Comparison of ENCODE assay signal across 10 cellular contexts in genomic region chr10:11176746-11177145, GRCh38.
A peak's percentile ranks its signal among the peaks of the same experiment; 100 is the strongest.
DNase-seq lines count a peak whose midpoint lies in the region; ATAC-seq and TF ChIP-seq lines count a peak whose summit lies in the region.
"Had no signal": no experiment of that assay in that cellular context is flagged by ENCODE, and none has a peak within 500 bp of the region (broad histone marks: within the 10 kb centered on the region; RNA-seq: fewer than 3 reads in every experiment).

No MANE protein-coding gene starts in this region.

- ATAC-seq in left ventricle myocardium superior: no peak
- peak in 1 of 2 donors; percentile 29 for ATAC-seq in upper lobe of left lung (ENCODE audit: low FRiP score in 2 of 2)
- no peak for ATAC-seq in HG02642 (IDR thresholded peaks at IDR 0.05; ENCODE audit: poor library complexity, unreplicated experiment)

- no peak overlapping the region for H2BK5ac ChIP-seq in mesenchymal stem cell (ENCODE audit: low read depth, low read length, poor library complexity, severe bottlenecking)

- H3K9me3 ChIP-seq in right atrium auricular region: no peaks in the 10 kb centered on the region
- no peaks in the 10 kb centered on the region for H3K9me3 ChIP-seq in SU-DHL-6 (ENCODE audit: insufficient read depth, low read length)
- H3K9me3 ChIP-seq in esophagus muscularis mucosa: no peaks in the 10 kb centered on the region
- no peaks in the 10 kb centered on the region for H3K9me3 ChIP-seq in upper lobe of left lung
- no peaks in the 10 kb centered on the region for H3K9me3 ChIP-seq in mesenchymal stem cell (ENCODE audit: control insufficient read depth, low read length)

- peaks cover 4% of the 10 kb centered on the region; the same call in 1 of the 2 replicates for H3F3A ChIP-seq in SU-DHL-6 (ENCODE audit: insufficient read depth)

- no peak overlapping the region for H2AK5ac ChIP-seq in mesenchymal stem cell (ENCODE audit: low read length, severe bottlenecking)

- no peak overlapping the region for H3K14ac ChIP-seq in mesenchymal stem cell (ENCODE audit: low read length in 2 of 2)

- no peak overlapping the region for H2BK120ac ChIP-seq in mesenchymal stem cell (ENCODE audit: low read depth, low read length)

- H3K4me2 ChIP-seq in SU-DHL-6 (ENCODE audit: low read depth, low read length, poor library complexity, severe bottlenecking) (peak overlapping the region; percentile 41), mesenchymal stem cell (ENCODE audit: low read length, poor library complexity, severe bottlenecking) (no peak overlapping the region)

- H3K4me3 ChIP-seq in right atrium auricular region (no peak overlapping the region), SU-DHL-6 (ENCODE audit: insufficient read depth, low read length, poor library complexity, severe bottlenecking) (no peak overlapping the region), esophagus muscularis mucosa (no peak overlapping the region), upper lobe of left lung (no peak overlapping the region), mesenchymal stem cell (ENCODE audit: insufficient read depth in 1 of 2, low read depth in 1 of 2, low read length in 2 of 2) (no peak overlapping the region)

- no peak for TF ChIP-seq EP300 in esophagus muscularis mucosa (IDR thresholded peaks at IDR 0.05)
- no peak for TF ChIP-seq EP300 in upper lobe of left lung (IDR thresholded peaks at IDR 0.05)

- H3K27ac ChIP-seq in right atrium auricular region (peak overlapping the region; percentile 25 to 38), SU-DHL-6 (ENCODE audit: low read depth, low read length) (no peak overlapping the region), esophagus muscularis mucosa (replicated peaks in 1 of 4) (peak overlapping the region; percentile 21 to 66 (median 40)), upper lobe of left lung (peak overlapping the region; percentile 58 to 80 (median 73)), mesenchymal stem cell (ENCODE audit: low read length, poor library complexity, severe bottlenecking) (no peak overlapping the region)

- no peak overlapping the region for H3K23ac ChIP-seq in mesenchymal stem cell (ENCODE audit: low read length in 2 of 2)

- H3K27me3 ChIP-seq in right atrium auricular region (no peaks in the 10 kb centered on the region), SU-DHL-6 (ENCODE audit: low read length) (no peaks in the 10 kb centered on the region), esophagus muscularis mucosa (no peaks in the 10 kb centered on the region), upper lobe of left lung (no peaks in the 10 kb centered on the region), mesenchymal stem cell (ENCODE audit: control insufficient read depth in 1 of 2, insufficient read depth in 1 of 2, low read length in 2 of 2) (no peaks in the 10 kb centered on the region)

- H4K8ac ChIP-seq in mesenchymal stem cell (ENCODE audit: low read length): no peak overlapping the region

- H2BK12ac ChIP-seq in mesenchymal stem cell (ENCODE audit: low read length in 2 of 2): no peak overlapping the region

- H3K9me2 ChIP-seq in SU-DHL-6 (replicated peaks; ENCODE audit: insufficient read depth, low read length): no peaks in the 10 kb centered on the region

- TF ChIP-seq POLR2A in esophagus muscularis mucosa (IDR thresholded peaks at IDR 0.05; ENCODE audit: low read depth) (no peak), upper lobe of left lung (IDR thresholded peaks at IDR 0.05) (peak in 1 of 4 donors; percentile 23)

- no peak overlapping the region for H3K9ac ChIP-seq in SU-DHL-6 (ENCODE audit: low read length)
- H3K9ac ChIP-seq in mesenchymal stem cell (ENCODE audit: low read length): no peak overlapping the region

- no peak for TF ChIP-seq CTCF in right atrium auricular region (IDR thresholded peaks at IDR 0.05)
- TF ChIP-seq CTCF in SU-DHL-6 (IDR thresholded peaks at IDR 0.05; ENCODE audit: insufficient read depth, low read length, poor library complexity, severe bottlenecking): no peak
- no peak for TF ChIP-seq CTCF in esophagus muscularis mucosa (IDR thresholded peaks at IDR 0.05)
- no peak for TF ChIP-seq CTCF in upper lobe of left lung (IDR thresholded peaks at IDR 0.05)

- DNase-seq in right atrium auricular region (ENCODE audit: low spot score): no peak
- DNase-seq in left ventricle myocardium superior: no peak
- DNase-seq in esophagus muscularis mucosa (ENCODE audit: extremely low spot score): no peak
- DNase-seq in upper lobe of left lung: no peak
- DNase-seq in DMS153 treated with DMSO at 0.1 percent for 48 hours (lab: John Stamatoyannopoulos, UW; ENCODE audit: unreplicated experiment): no peak
- DNase-seq in mesenchymal stem cell: no peak
- DNase-seq: C1 segment of cervical spinal cord, NCI-H526 treated with DMSO at 0.1 percent for 48 hours had no signal

- no peaks in the 10 kb centered on the region for H4K20me1 ChIP-seq in SU-DHL-6 (ENCODE audit: low read depth, low read length)

- no peak overlapping the region for H2BK15ac ChIP-seq in mesenchymal stem cell (ENCODE audit: low read depth, poor library complexity, severe bottlenecking)

- H3K4ac ChIP-seq in mesenchymal stem cell (ENCODE audit: low read depth in 1 of 2, low read length in 2 of 2): peak overlapping the region in 1 of 2 experiments; percentile 35

- no peak overlapping the region for H4K91ac ChIP-seq in mesenchymal stem cell (ENCODE audit: low read length)

- H2AFZ ChIP-seq in SU-DHL-6 (ENCODE audit: low read depth, low read length, severe bottlenecking) (no peak overlapping the region), mesenchymal stem cell (ENCODE audit: low read depth, low read length) (no peak overlapping the region)

- intact Hi-C loops in left ventricle myocardium superior (cut with micrococcal nuclease) (no loop called here), esophagus muscularis mucosa (cut with DNase I) (no loop called here)

- no peak overlapping the region for H3K18ac ChIP-seq in mesenchymal stem cell (ENCODE audit: low read depth in 1 of 2, low read length in 2 of 2)

- peaks cover 0 to 74% of the 10 kb centered on the region in 2 donors for H3K4me1 ChIP-seq in right atrium auricular region
- peaks cover 47 to 93% (median 77%) of the 10 kb centered on the region in 4 donors for H3K4me1 ChIP-seq in esophagus muscularis mucosa
- peaks cover 14 to 60% (median 27%) of the 10 kb centered on the region in 4 donors for H3K4me1 ChIP-seq in upper lobe of left lung
- H3K4me1 ChIP-seq in mesenchymal stem cell (ENCODE audit: control insufficient read depth, insufficient read depth, low read depth, low read length): peaks cover 8% of the 10 kb centered on the region

- H3K79me1 ChIP-seq in mesenchymal stem cell (replicated peaks; ENCODE audit: low read length, poor library complexity, severe bottlenecking): peaks cover 20% of the 10 kb centered on the region

- WGBS in esophagus muscularis mucosa: 73% methylated on average over 7 of the region's 7 CpGs
- WGBS in upper lobe of left lung, 2 donors: 65 to 69% methylated on average over 7 of the region's 7 CpGs
- 95% methylated on average over 2 of the region's 7 CpGs for WGBS in mesenchymal stem cell

- no peaks in the 10 kb centered on the region for H3K79me2 ChIP-seq in SU-DHL-6 (ENCODE audit: insufficient read depth, low read length)

- H3K36me3 ChIP-seq in right atrium auricular region (no peaks in the 10 kb centered on the region), SU-DHL-6 (ENCODE audit: low read length) (no peaks in the 10 kb centered on the region), esophagus muscularis mucosa (peaks cover 0 to 48% (median 6%) of the 10 kb centered on the region in 4 donors), upper lobe of left lung (peaks cover 0 to 8% (median 2%) of the 10 kb centered on the region in 4 donors), mesenchymal stem cell (ENCODE audit: control insufficient read depth in 1 of 2, insufficient read depth in 2 of 2, low read depth in 1 of 2, low read length in 2 of 2) (peaks cover 6 to 94% of the 10 kb centered on the region in 2 experiments)

Comparison
In these comparisons a context has a peak if more than half of its experiments do, and no peak if none do; other contexts are left out.
1. H3K27ac ChIP-seq: peak in right atrium auricular region (2 of 2), esophagus muscularis mucosa (4 of 4) and upper lobe of left lung (4 of 4); none in SU-DHL-6 (single experiment) and mesenchymal stem cell (single experiment).